ENCODE assay signal across 8 cellular contexts in genomic region chr3:184185461-184186183, GRCh38. TPM values are rescaled to one million over a fixed set of nuclear protein-coding genes. Genes with fewer than 3 reads are reported as not detected.
DNase-seq lines count a peak whose midpoint lies in the region; ATAC-seq and FAIRE-seq lines count a peak whose summit lies in the region.

No MANE protein-coding gene starts in this region.

- H3K4me1 ChIP-seq in HUES48 (ENCODE audit: control insufficient read depth, insufficient read depth, low read length) (peaks cover 16% of the 10 kb centered on the region), NT2/D1 (ENCODE audit: insufficient read depth, insufficient read length) (peaks cover 6% of the 10 kb centered on the region), mesodermal cell (ENCODE audit: control insufficient read depth, insufficient read depth, low read length, poor library complexity, severe bottlenecking) (peaks cover 27% of the 10 kb centered on the region)

- 1 to 2% methylated on average over 44 to 53 of the region's 55 CpGs for WGBS in mesodermal cell (ENCODE audit: insufficient coverage in 2 of 2), 2 experiments

- DNase-seq in Caki2 (ENCODE audit: low read depth) (peak; percentile 98), NT2/D1 (ENCODE audit: low read depth, low spot score) (peak; percentile 99)
- peak; percentile 99 for DNase-seq in activated CD8-positive, alpha-beta memory T cell treated with anti-CD3 and anti-CD28 coated beads, Interleukin-2, amount 50 U/mL, for 4 hours
- peak; percentile 99 for DNase-seq in stimulated activated CD8-positive, alpha-beta memory T cell treated with anti-CD3 and anti-CD28 coated beads, Interleukin-15, amount 100 ng/mL, for 24 hours (ENCODE audit: low read depth)

- H3K36me3 ChIP-seq in HUES48 (ENCODE audit: control insufficient read depth, insufficient read depth, low read length) (peaks cover 78% of the 10 kb centered on the region), NT2/D1 (ENCODE audit: insufficient read depth, insufficient read length, low read length) (peaks cover 79% of the 10 kb centered on the region), mesodermal cell (ENCODE audit: control insufficient read depth, insufficient read depth, low read length) (peaks cover 79% of the 10 kb centered on the region)

- in situ Hi-C loops in Caki2 (cut with HindIII; ENCODE audit: low pct_unique_long_range_greater_than_20kb, low sequenced_read_pairs) = no loop called here

- H3K27me3 ChIP-seq in HUES48 (ENCODE audit: control insufficient read depth, insufficient read depth, low read length) = no peaks in the 10 kb centered on the region
- H3K27me3 ChIP-seq in NT2/D1 (ENCODE audit: insufficient read depth, insufficient read length) = no peaks in the 10 kb centered on the region

- H3K27ac ChIP-seq in HUES48 (ENCODE audit: low read depth, low read length) = peak overlapping the region; percentile 99
- peak overlapping the region; percentile 98 for H3K27ac ChIP-seq in mesodermal cell (ENCODE audit: low read depth, low read length, severe bottlenecking)

- H3K4me3 ChIP-seq in HUES48 (ENCODE audit: low read depth, low read length) (peak overlapping the region; percentile 90), NT2/D1 (ENCODE audit: insufficient read length, low read depth) (peak overlapping the region; percentile 98), mesodermal cell (ENCODE audit: extremely low read depth, insufficient read depth, low read length, poor library complexity, severe bottlenecking) (peak overlapping the region; percentile 86)

- peak; percentile 88 for ATAC-seq in GM21423 (IDR thresholded peaks at IDR 0.05; ENCODE audit: unreplicated experiment)

- peak overlapping the region; percentile 68 for H3K9ac ChIP-seq in HUES48 (ENCODE audit: low read depth, low read length)
- peak overlapping the region; percentile 98 for H3K9ac ChIP-seq in NT2/D1 (ENCODE audit: insufficient read length, low read depth)

- H3K9me3 ChIP-seq in HUES48 (ENCODE audit: control insufficient read depth, insufficient read depth, low read length) = no peaks in the 10 kb centered on the region
- H3K9me3 ChIP-seq in NT2/D1 (ENCODE audit: insufficient read depth, low read length) = no peaks in the 10 kb centered on the region
- H3K9me3 ChIP-seq in mesodermal cell (ENCODE audit: control insufficient read depth, low read length) = no peaks in the 10 kb centered on the region

- FAIRE-seq in endometrium (lab: Jason Lieb, UNC) = peak; percentile 79

RNA-seq across cellular contexts. Expression of gene ABCF3, which starts 0.4 kb away (rescaled TPM):
- 52.1 and 65.6 TPM in 2 replicates for total RNA-seq in Caki2 (2014; rRNA removed; shearing (Covaris generic); ENCODE audit: low replicate concordance)
- polyA plus RNA-seq in mesodermal cell (2013, experiment 1 of 2) = 33.7 TPM
- 27.1 TPM for polyA plus RNA-seq in mesodermal cell (2013, experiment 2 of 2)

RNA-seq across cellular contexts. Expression of gene AP2M1, which starts 11.0 kb away (rescaled TPM):
- total RNA-seq in Caki2 (2014; rRNA removed; shearing (Covaris generic); ENCODE audit: low replicate concordance) = 712 and 818 TPM in 2 replicates
- 612 TPM for polyA plus RNA-seq in mesodermal cell (2013, experiment 1 of 2)
- polyA plus RNA-seq in mesodermal cell (2013, experiment 2 of 2) = 553 TPM

RNA-seq across cellular contexts. Expression of gene DVL3, which starts 30.4 kb away (rescaled TPM):
- total RNA-seq in Caki2 (2014; rRNA removed; shearing (Covaris generic); ENCODE audit: low replicate concordance) = 28.8 and 45.6 TPM in 2 replicates
- 86.1 TPM for polyA plus RNA-seq in mesodermal cell (2013, experiment 1 of 2)
- polyA plus RNA-seq in mesodermal cell (2013, experiment 2 of 2) = 71.8 TPM

RNA-seq across cellular contexts. Expression of gene VWA5B2, which starts 43.8 kb away (rescaled TPM):
- total RNA-seq in Caki2 (2014; rRNA removed; shearing (Covaris generic); ENCODE audit: low replicate concordance) = 0.57 and 5.7 TPM in 2 replicates
- polyA plus RNA-seq in mesodermal cell (2013, experiment 1 of 2) = not detected
- not detected for polyA plus RNA-seq in mesodermal cell (2013, experiment 2 of 2)

RNA-seq across cellular contexts. Expression of gene EIF2B5, which starts 50.5 kb away (rescaled TPM):
- total RNA-seq in Caki2 (2014; rRNA removed; shearing (Covaris generic); ENCODE audit: low replicate concordance) = 43.1 and 50.5 TPM in 2 replicates
- 39.7 TPM for polyA plus RNA-seq in mesodermal cell (2013, experiment 1 of 2)
- polyA plus RNA-seq in mesodermal cell (2013, experiment 2 of 2) = 34.4 TPM

Comparison
In these comparisons a context has a peak if more than half of its experiments do, and no peak if none do; other contexts are left out.
1. Peak in every context shown above with its lines: DNase-seq, ATAC-seq, H3K4me3 ChIP-seq and H3K27ac ChIP-seq.